ENCODE assay signal across 20 cellular contexts in genomic region chr2:10971855-10972348, GRCh38.
DNase-seq lines count a peak whose midpoint lies in the region; TF ChIP-seq lines count a peak whose summit lies in the region.
"Had no signal": no experiment of that assay in that cellular context is flagged by ENCODE, and none has a peak within 500 bp of the region (broad histone marks: within the 10 kb centered on the region; RNA-seq: fewer than 3 reads in every experiment).

No MANE protein-coding gene starts in this region.

- peak overlapping the region in 8 of 11 experiments; percentile 4 to 66 (median 36); a peak in 9 of 22 replicates for H3K9ac ChIP-seq in BLaER1 treated with 17β-estradiol and CSF1 and Interleukin-3, amounts not matched to agents 10 nM and 100 nM

- H3K9me3 Mint-ChIP-seq in nephron progenitor cell (peaks cover 16% of the 10 kb centered on the region), HFFc6 (no peaks in the 10 kb centered on the region)
- H3K9me3 Mint-ChIP-seq: activated T-helper 17 cell treated with anti-CD3 and anti-CD28 coated beads, Interleukin-2, amount 50 U/mL, for 72 hours; CD8-positive, alpha-beta T cell had no signal

- DNase-seq in NCI-H146 (lab: John Stamatoyannopoulos, UW) (peak; percentile 47), SKM-1 (lab: John Stamatoyannopoulos, UW; ENCODE audit: unreplicated experiment) (peak; percentile 25), nephron progenitor cell (peak; percentile 38), HFFc6 (no peak), GDM1 (lab: John Stamatoyannopoulos, UW) (no peak), stomach (no peak)
- DNase-seq in activated naive CD4-positive, alpha-beta T cell treated with Interleukin-2 at 50 U/mL for 16 hours, result no peak
- DNase-seq: activated CD4-positive, alpha-beta T cell treated with anti-CD3 and anti-CD28 coated beads for 4 hours; activated CD8-positive, alpha-beta memory T cell treated with anti-CD3 and anti-CD28 coated beads, Interleukin-2, amount 10 ng/mL, durations not matched to agents 7 days and 5 days; body of pancreas; CD8-positive, alpha-beta T cell; DND-41; NCI-H1436 treated with DMSO at 0.1 percent for 48 hours; NCI-H345; pancreas had no signal

- H3K4me1 Mint-ChIP-seq in nephron progenitor cell (peaks cover 36% of the 10 kb centered on the region), HFFc6 (ENCODE audit: low read depth) (no peaks in the 10 kb centered on the region)
- H3K4me1 Mint-ChIP-seq: activated T-helper 17 cell treated with anti-CD3 and anti-CD28 coated beads, Interleukin-2, amount 50 U/mL, for 72 hours had no signal

- H3K36me3 Mint-ChIP-seq in nephron progenitor cell (ENCODE audit: low read depth) (peaks cover 9% of the 10 kb centered on the region), HFFc6 (ENCODE audit: low read depth) (no peaks in the 10 kb centered on the region)
- H3K36me3 Mint-ChIP-seq: activated CD8-positive, alpha-beta memory T cell treated with anti-CD3 and anti-CD28 coated beads, Interleukin-2, amount 10 ng/mL, durations not matched to agents 7 days and 5 days; CD8-positive, alpha-beta T cell had no signal

- H3K27ac Mint-ChIP-seq in nephron progenitor cell, result no peak overlapping the region
- H3K27ac Mint-ChIP-seq in HFFc6, result no peak overlapping the region
- H3K27ac Mint-ChIP-seq: activated CD8-positive, alpha-beta memory T cell treated with anti-CD3 and anti-CD28 coated beads, Interleukin-2, amount 10 ng/mL, durations not matched to agents 7 days and 5 days; activated T-helper 17 cell treated with anti-CD3 and anti-CD28 coated beads, Interleukin-2, amount 50 U/mL, for 72 hours; CD8-positive, alpha-beta T cell had no signal

- no peaks in the 10 kb centered on the region for H3K36me3 ChIP-seq in BLaER1 treated with 17β-estradiol and CSF1 and Interleukin-3, amounts not matched to agents 10 nM and 100 nM
- no peaks in the 10 kb centered on the region for H3K36me3 ChIP-seq in stomach
- H3K36me3 ChIP-seq: pancreas, suprapubic skin, vagina had no signal

- H3K27me3 Mint-ChIP-seq in nephron progenitor cell (ENCODE audit: low read depth, poor library complexity), result no peaks in the 10 kb centered on the region
- H3K27me3 Mint-ChIP-seq in HFFc6 (ENCODE audit: insufficient read depth), result peaks cover 57% of the 10 kb centered on the region

- TF ChIP-seq POLR2A in stomach (IDR thresholded peaks at IDR 0.05), result no peak

- intact Hi-C loops in stomach (cut with DNase I; ENCODE audit: low total_unique reads), result no loop called here

- no peaks in the 10 kb centered on the region for H4K20me1 ChIP-seq in BLaER1 treated with 17β-estradiol and CSF1 and Interleukin-3, amounts not matched to agents 10 nM and 100 nM

- TF ChIP-seq EP300 in stomach (IDR thresholded peaks at IDR 0.05), result no peak

- H3K4me2 ChIP-seq in BLaER1 treated with 17β-estradiol and CSF1 and Interleukin-3, amounts not matched to agents 10 nM and 100 nM, result peak overlapping the region; percentile 43 to 83 (median 80)

- H3K4me3 ChIP-seq in BLaER1 treated with 17β-estradiol and CSF1 and Interleukin-3, amounts not matched to agents 10 nM and 100 nM, result no peak overlapping the region
- H3K4me3 ChIP-seq in stomach, result no peak overlapping the region
- H3K4me3 ChIP-seq: body of pancreas, pancreas, suprapubic skin, vagina had no signal

- H3K4me3 Mint-ChIP-seq in nephron progenitor cell, result no peak overlapping the region
- no peak overlapping the region for H3K4me3 Mint-ChIP-seq in HFFc6
- H3K4me3 Mint-ChIP-seq: activated CD8-positive, alpha-beta memory T cell treated with anti-CD3 and anti-CD28 coated beads, Interleukin-2, amount 10 ng/mL, durations not matched to agents 7 days and 5 days; activated T-helper 17 cell treated with anti-CD3 and anti-CD28 coated beads, Interleukin-2, amount 50 U/mL, for 72 hours; CD8-positive, alpha-beta T cell had no signal

- WGBS in stomach, 5 donors, result 51 to 64% (median 56%) methylated on average over 10 of the region's 10 CpGs

- no peaks in the 10 kb centered on the region for H3K27me3 ChIP-seq in BLaER1 treated with 17β-estradiol and CSF1 and Interleukin-3, amounts not matched to agents 10 nM and 100 nM
- peaks cover 0 to 39% (median under 1%) of the 10 kb centered on the region in 3 donors for H3K27me3 ChIP-seq in stomach
- H3K27me3 ChIP-seq: body of pancreas, pancreas, vagina had no signal

- no peak for TF ChIP-seq CTCF in nephron progenitor cell (IDR thresholded peaks at IDR 0.05)
- TF ChIP-seq CTCF in HFFc6 (IDR thresholded peaks at IDR 0.05), result no peak
- no peak for TF ChIP-seq CTCF in stomach (IDR thresholded peaks at IDR 0.05)

- peaks cover 19 to 50% (median 40%) of the 10 kb centered on the region in 10 experiments for H3K4me1 ChIP-seq in BLaER1 treated with 17β-estradiol and CSF1 and Interleukin-3, amounts not matched to agents 10 nM and 100 nM
- H3K4me1 ChIP-seq in stomach, result no peaks in the 10 kb centered on the region
- H3K4me1 ChIP-seq: body of pancreas, pancreas, suprapubic skin, vagina had no signal

- H3K27ac ChIP-seq in BLaER1 treated with 17β-estradiol and CSF1 and Interleukin-3, amounts not matched to agents 10 nM and 100 nM, result peak overlapping the region in 8 of 11 experiments; percentile 35 to 74 (median 62); a peak in 15 of 22 replicates
- H3K27ac ChIP-seq in stomach, result no peak overlapping the region
- H3K27ac ChIP-seq: body of pancreas, pancreas, RWPE1, suprapubic skin, vagina had no signal

- H3K9me3 ChIP-seq in BLaER1 treated with 17β-estradiol and CSF1 and Interleukin-3, amounts not matched to agents 10 nM and 100 nM (replicated peaks in 1 of 11), result peaks cover 0 to 5% (median 0%) of the 10 kb centered on the region in 11 experiments; a peak in 4 of 22 replicates
- H3K9me3 ChIP-seq in stomach, result no peaks in the 10 kb centered on the region
- H3K9me3 ChIP-seq: body of pancreas, pancreas, suprapubic skin, vagina had no signal

Comparison
In these comparisons a context has a peak if more than half of its experiments do, and no peak if none do; other contexts are left out.
1. H3K27ac ChIP-seq: peak in BLaER1 treated with 17β-estradiol and CSF1 and Interleukin-3, amounts not matched to agents 10 nM and 100 nM (8 of 11); none in stomach (0 of 5).
2. DNase-seq: peak in NCI-H146 (single experiment), SKM-1 (single experiment) and nephron progenitor cell (single experiment); none in HFFc6 (single experiment), activated naive CD4-positive, alpha-beta T cell treated with Interleukin-2 at 50 U/mL for 16 hours (single experiment), GDM1 (single experiment) and stomach (single experiment).